In genomic region chr18:76960528-76961035, GRCh38 we compare ENCODE assay signal across 29 cellular contexts.
DNase-seq lines count a peak whose midpoint lies in the region; ATAC-seq, FAIRE-seq and TF ChIP-seq lines count a peak whose summit lies in the region.
"Had no signal": no experiment of that assay in that cellular context is flagged by ENCODE, and none has a peak within 500 bp of the region (broad histone marks: within the 10 kb centered on the region; RNA-seq: fewer than 3 reads in every experiment).

No MANE protein-coding gene starts in this region.

- H4K20me1 ChIP-seq in SU-DHL-6 (ENCODE audit: low read depth, low read length) = no peaks in the 10 kb centered on the region

- H3K27ac ChIP-seq in SU-DHL-6 (ENCODE audit: low read depth, low read length) = no peak overlapping the region
- H3K27ac ChIP-seq: epithelial cell of prostate, GM23248, parathyroid adenoma had no signal

- no peak for TF ChIP-seq EP300 in Ishikawa (IDR thresholded peaks at IDR 0.05; ENCODE audit: borderline replicate concordance)

- H3K9me2 ChIP-seq in SU-DHL-6 (replicated peaks; ENCODE audit: insufficient read depth, low read length) = no peaks in the 10 kb centered on the region

- H3K4me3 ChIP-seq in SU-DHL-6 (ENCODE audit: insufficient read depth, low read length, poor library complexity, severe bottlenecking) = no peak overlapping the region
- H3K4me3 ChIP-seq: GM23248 had no signal

- in situ Hi-C loops in GM13977 (cut with MboI; ENCODE audit: low pct_unique_long_range_greater_than_20kb, low sequenced_read_pairs, unreplicated experiment) = no loop called here

- no peak overlapping the region for H3K4me2 ChIP-seq in SU-DHL-6 (ENCODE audit: low read depth, low read length, poor library complexity, severe bottlenecking)

- DNase-seq in GM13977 (ENCODE audit: low spot score) (no peak), iPS-NIHi7 (ENCODE audit: extremely low spot score) (peak; percentile 11), frontal cortex (ENCODE audit: low spot score in 2 of 2) (no peak)
- DNase-seq in central memory CD4-positive, alpha-beta T cell = no peak
- DNase-seq in stimulated activated CD4-positive, alpha-beta T cell treated with anti-CD3 and anti-CD28 coated beads, Interleukin-15, amount 100 ng/mL, for 24 hours = no peak
- DNase-seq: activated CD4-positive, alpha-beta memory T cell treated with anti-CD3 and anti-CD28 coated beads, Interleukin-2, amount 10 ng/mL, durations not matched to agents 7 days and 5 days; activated CD4-positive, alpha-beta T cell treated with anti-CD3 and anti-CD28 coated beads for 1 hour; C1 segment of cervical spinal cord; effector CD4-positive, alpha-beta T cell; GDM1; GM23248; mesenchymal stem cell; NCI-H1105; NCI-H187 treated with DMSO at 0.1 percent for 48 hours; NCI-H2227 treated with DMSO at 0.1 percent for 48 hours; NCI-H526 treated with DMSO at 0.1 percent for 48 hours; OCI-M1; retina; stimulated activated naive CD4-positive, alpha-beta T cell; T-cell had no signal

- ATAC-seq in esophagus mucosa = no peak
- ATAC-seq: left lobe of liver, T-cell had no signal

- no peak overlapping the region for H2AFZ ChIP-seq in SU-DHL-6 (ENCODE audit: low read depth, low read length, severe bottlenecking)
- H2AFZ ChIP-seq: GM23248, parathyroid adenoma had no signal

- FAIRE-seq in frontal cortex (lab: Jason Lieb, UNC) = no peak
- FAIRE-seq: bronchial epithelial cell, colon, islet of Langerhans had no signal

- no peaks in the 10 kb centered on the region for H3K27me3 ChIP-seq in SU-DHL-6 (ENCODE audit: low read length)

- peak; percentile 31; the same call in 1 of the 2 replicates for TF ChIP-seq RAD21 in Ishikawa (IDR thresholded peaks at IDR 0.05; ENCODE audit: low read depth)

- H3K79me2 ChIP-seq in SU-DHL-6 (ENCODE audit: insufficient read depth, low read length) = no peaks in the 10 kb centered on the region

- H3K36me3 ChIP-seq in SU-DHL-6 (ENCODE audit: low read length) = 0 out of 2 replicates have a peak, but pooled peaks cover 3% of the 10 kb centered on the region

- no peak overlapping the region for H3K9ac ChIP-seq in SU-DHL-6 (ENCODE audit: low read length)
- H3K9ac ChIP-seq: GM23248, parathyroid adenoma had no signal

- peaks cover 18% of the 10 kb centered on the region for H3F3A ChIP-seq in SU-DHL-6 (ENCODE audit: insufficient read depth)

- no peaks in the 10 kb centered on the region for H3K9me3 ChIP-seq in SU-DHL-6 (ENCODE audit: insufficient read depth, low read length)

- TF ChIP-seq CTCF in GM13977 (IDR thresholded peaks at IDR 0.05; ENCODE audit: extremely low read depth, insufficient read depth, missing control alignments) (peak; percentile 10), SU-DHL-6 (IDR thresholded peaks at IDR 0.05; ENCODE audit: insufficient read depth, low read length, poor library complexity, severe bottlenecking) (peak; percentile 60)

TF ChIP-seq in Ishikawa, 13 proteins besides CTCF, POLR2A, EP300 and RAD21:
- TF ChIP-seq CREB1 (IDR thresholded peaks at IDR 0.05; ENCODE audit: low read depth) = no peak
- TF ChIP-seq EGR1 (IDR thresholded peaks at IDR 0.05) = no peak
TF ChIP-seq in Ishikawa: peak in this region for 0.
